In the genomic region with DNA sequence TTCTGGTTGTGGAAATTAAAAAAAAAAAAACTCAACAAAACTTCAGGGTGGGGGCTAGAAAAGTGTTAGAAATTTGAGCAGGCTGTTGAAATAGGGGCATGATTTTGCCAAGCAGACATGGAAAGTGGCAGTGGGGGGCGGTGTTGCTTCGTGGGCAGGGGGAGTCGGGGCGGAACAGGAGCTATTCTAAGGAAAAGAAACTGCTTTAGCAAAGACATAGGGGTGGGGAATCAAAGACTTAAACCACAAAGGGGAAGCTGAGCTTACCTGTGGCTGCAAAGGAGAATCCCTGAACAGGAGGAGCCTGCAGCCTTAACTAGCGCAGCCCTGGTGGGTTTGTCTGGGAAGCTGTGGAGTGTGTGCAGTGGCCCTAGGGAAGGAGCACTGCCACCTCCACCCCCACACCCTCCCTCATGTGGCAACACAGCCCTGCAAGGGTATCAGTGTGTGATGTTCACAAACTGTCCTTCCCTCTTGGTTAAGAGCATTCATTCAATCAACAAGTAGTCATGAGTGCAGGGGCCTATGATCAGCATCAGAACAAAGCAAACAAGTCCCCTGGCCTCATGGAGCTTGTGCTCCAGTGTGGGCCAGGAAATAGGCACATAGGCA, we compare ENCODE assay signal across 8 cellular contexts. TPM values are rescaled to one million over a fixed set of nuclear protein-coding genes. Genes with fewer than 3 reads are reported as not detected.
A peak's percentile ranks its signal among the peaks of the same experiment; 100 is the strongest.
DNase-seq lines count a peak whose midpoint lies in the region; ATAC-seq and TF ChIP-seq lines count a peak whose summit lies in the region.

No MANE protein-coding gene starts in this region.

- H3K27me3 Mint-ChIP-seq in activated naive CD8-positive, alpha-beta T cell treated with anti-CD3 and anti-CD28 coated beads for 36 hours, result no peaks in the 10 kb centered on the region

- peaks cover 14% of the 10 kb centered on the region for H3K36me3 Mint-ChIP-seq in activated naive CD8-positive, alpha-beta T cell treated with anti-CD3 and anti-CD28 coated beads for 36 hours

- peaks cover 0 to 12% of the 10 kb centered on the region in 2 donors for H3K36me3 ChIP-seq in left lung

- H3K9me3 ChIP-seq in left lung, result no peaks in the 10 kb centered on the region

- peak; percentile 59 for DNase-seq in D341Med (ENCODE audit: low spot score)
- no peak for DNase-seq in activated naive CD8-positive, alpha-beta T cell treated with anti-CD3 and anti-CD28 coated beads for 36 hours
- DNase-seq in left lung, result no peak
- no peak for DNase-seq in left lobe of liver (ENCODE audit: low spot score)
- DNase-seq in NCI-H748 (lab: John Stamatoyannopoulos, UW; ENCODE audit: unreplicated experiment), result no peak
- DNase-seq in sciatic nerve (ENCODE audit: low spot score), result no peak

- no peak for TF ChIP-seq CTCF in left lung (IDR thresholded peaks at IDR 0.05)

- ATAC-seq in GM21367 (IDR thresholded peaks at IDR 0.05; ENCODE audit: unreplicated experiment) (peak; percentile 50), HG03571 (IDR thresholded peaks at IDR 0.05; ENCODE audit: unreplicated experiment) (peak; percentile 69), left lung (no peak), left lobe of liver (no peak), sciatic nerve (no peak)

- peaks cover 6 to 32% of the 10 kb centered on the region in 2 donors for H3K4me1 ChIP-seq in left lung

- no peaks in the 10 kb centered on the region for H3K27me3 ChIP-seq in left lung

- H3K9me3 Mint-ChIP-seq in activated naive CD8-positive, alpha-beta T cell treated with anti-CD3 and anti-CD28 coated beads for 36 hours, result no peaks in the 10 kb centered on the region

- peak overlapping the region; percentile 8 for H3K27ac Mint-ChIP-seq in activated naive CD8-positive, alpha-beta T cell treated with anti-CD3 and anti-CD28 coated beads for 36 hours

- H3K4me3 Mint-ChIP-seq in activated naive CD8-positive, alpha-beta T cell treated with anti-CD3 and anti-CD28 coated beads for 36 hours, result no peak overlapping the region

- no peak overlapping the region for H3K27ac ChIP-seq in left lung

- peaks cover 42% of the 10 kb centered on the region for H3K4me1 Mint-ChIP-seq in activated naive CD8-positive, alpha-beta T cell treated with anti-CD3 and anti-CD28 coated beads for 36 hours

- intact Hi-C loops in left lung (cut with DNase I), result no loop called here
- intact Hi-C loops in sciatic nerve (cut with DNase I), result no loop called here

- no peak overlapping the region for H3K4me3 ChIP-seq in left lung

RNA-seq across cellular contexts. Expression of a gene that starts 20.5 kb away (rescaled TPM):
- total RNA-seq in activated naive CD8-positive, alpha-beta T cell treated with anti-CD3 and anti-CD28 coated beads for 36 hours, result 10 to 100 TPM; 25.5 to 27.1 TPM
- 100 to 1,000 TPM in 1 of 2 donors, 10 to 100 TPM in 1; 88.1 to 121 TPM for total RNA-seq in left lung
- 5.0 TPM for total RNA-seq in left lobe of liver
- 17.1 TPM for total RNA-seq in sciatic nerve

Comparison
In these comparisons a context has a peak if more than half of its experiments do, and no peak if none do; other contexts are left out.
1. ATAC-seq: peak in GM21367 (single experiment) and HG03571 (single experiment); none in left lung (single experiment), left lobe of liver (single experiment) and sciatic nerve (single experiment).